23 cellular contexts compared by ENCODE assay signal in the genomic region with DNA sequence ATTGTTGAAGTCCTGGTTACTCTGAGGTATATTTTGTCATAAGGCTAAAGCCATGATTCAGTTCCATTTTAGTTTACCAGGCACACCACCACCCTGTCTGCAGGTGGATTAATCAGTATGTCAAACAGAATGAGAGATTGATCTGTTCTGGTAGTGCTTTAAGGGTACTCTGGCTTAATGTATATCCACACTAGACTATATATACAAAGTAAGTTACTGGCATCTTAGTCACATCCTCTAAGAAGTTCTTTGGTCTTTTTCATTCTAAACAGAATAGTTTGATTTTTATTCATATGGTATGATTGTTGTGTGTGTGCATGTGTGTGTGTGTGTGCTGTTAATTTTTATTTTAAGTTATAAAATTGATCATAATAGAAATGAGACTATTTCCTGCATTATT.
"Had no signal": no experiment of that assay in that cellular context is flagged by ENCODE, and none has a peak within 500 bp of the region (broad histone marks: within the 10 kb centered on the region; RNA-seq: fewer than 3 reads in every experiment).

No MANE protein-coding gene starts in this region.

- H3K27ac ChIP-seq: epithelial cell of prostate, foreskin keratinocyte, gastroesophageal sphincter, heart left ventricle, hepatocyte, ovary, psoas muscle, skin epidermis, spleen, thoracic aorta, tibial nerve, upper lobe of left lung had no signal

- H3K4me1 Mint-ChIP-seq: stimulated activated naive B cell treated with anti-CD40 and anti-IgM and Interleukin-4, amounts not matched to agents 10 μg/mL and 1 μg/mL and 100 μg/mL, for 72 hours had no signal

- H3K27ac Mint-ChIP-seq: stimulated activated naive B cell treated with anti-CD40 and anti-IgM and Interleukin-4, amounts not matched to agents 10 μg/mL and 1 μg/mL and 100 μg/mL, for 72 hours; stimulated activated naive CD8-positive, alpha-beta T cell treated with anti-CD3 and anti-CD28 coated beads, Interleukin-15, Interleukin-2, amounts not matched to agents 100 ng/mL and 50 ng/mL, for 24 hours had no signal

- H3K4me1 ChIP-seq: foreskin keratinocyte, gastroesophageal sphincter, psoas muscle, spleen, tibial nerve, upper lobe of left lung had no signal

- H3K4me3 Mint-ChIP-seq: natural killer cell; stimulated activated naive B cell treated with anti-CD40 and anti-IgM and Interleukin-4, amounts not matched to agents 10 μg/mL and 1 μg/mL and 100 μg/mL, for 72 hours; stimulated activated naive CD8-positive, alpha-beta T cell treated with anti-CD3 and anti-CD28 coated beads, Interleukin-15, Interleukin-2, amounts not matched to agents 100 ng/mL and 50 ng/mL, for 24 hours had no signal

- H3K9me3 ChIP-seq: gastroesophageal sphincter, heart left ventricle, ovary, psoas muscle, spleen, thoracic aorta, tibial nerve, upper lobe of left lung had no signal

- DNase-seq: cortex of kidney; foreskin keratinocyte; heart left ventricle; kidney; natural killer cell; occipital lobe; ovary; posterior cingulate gyrus; psoas muscle; right cardiac atrium; spleen; stimulated activated CD4-positive, alpha-beta T cell treated with anti-CD3 and anti-CD28 coated beads, Interleukin-4, amount 100 ng/mL, for 4 hours; stimulated activated naive B cell treated with anti-CD40 and anti-IgM and Interleukin-4, amounts not matched to agents 10 μg/mL and 1 μg/mL and 100 μg/mL, for 72 hours; upper lobe of left lung had no signal

- H3K9me3 Mint-ChIP-seq: natural killer cell; stimulated activated naive B cell treated with anti-CD40 and anti-IgM and Interleukin-4, amounts not matched to agents 10 μg/mL and 1 μg/mL and 100 μg/mL, for 72 hours; stimulated activated naive CD8-positive, alpha-beta T cell treated with anti-CD3 and anti-CD28 coated beads, Interleukin-15, Interleukin-2, amounts not matched to agents 100 ng/mL and 50 ng/mL, for 24 hours had no signal

- H3K36me3 ChIP-seq: ovary had no signal

- H3K4me3 ChIP-seq: gastroesophageal sphincter, heart left ventricle, hepatocyte, ovary, psoas muscle, skin epidermis, spleen, thoracic aorta, tibial nerve, upper lobe of left lung had no signal

- H2AFZ ChIP-seq: hepatocyte had no signal

- H3K27me3 ChIP-seq: foreskin keratinocyte, gastroesophageal sphincter, heart left ventricle, hepatocyte, ovary, spleen, tibial nerve, upper lobe of left lung had no signal

- H3K27me3 Mint-ChIP-seq: stimulated activated naive B cell treated with anti-CD40 and anti-IgM and Interleukin-4, amounts not matched to agents 10 μg/mL and 1 μg/mL and 100 μg/mL, for 72 hours; stimulated activated naive CD8-positive, alpha-beta T cell treated with anti-CD3 and anti-CD28 coated beads, Interleukin-15, Interleukin-2, amounts not matched to agents 100 ng/mL and 50 ng/mL, for 24 hours had no signal

- ATAC-seq: esophagus mucosa; foreskin keratinocyte; gastroesophageal sphincter; heart left ventricle; left lobe of liver; natural killer cell; psoas muscle; right cardiac atrium; stimulated activated naive B cell treated with anti-CD40 and anti-IgM and Interleukin-4, amounts not matched to agents 10 μg/mL and 1 μg/mL and 100 μg/mL, for 72 hours had no signal

- H3K4me2 ChIP-seq: hepatocyte had no signal
